In the genomic region with DNA sequence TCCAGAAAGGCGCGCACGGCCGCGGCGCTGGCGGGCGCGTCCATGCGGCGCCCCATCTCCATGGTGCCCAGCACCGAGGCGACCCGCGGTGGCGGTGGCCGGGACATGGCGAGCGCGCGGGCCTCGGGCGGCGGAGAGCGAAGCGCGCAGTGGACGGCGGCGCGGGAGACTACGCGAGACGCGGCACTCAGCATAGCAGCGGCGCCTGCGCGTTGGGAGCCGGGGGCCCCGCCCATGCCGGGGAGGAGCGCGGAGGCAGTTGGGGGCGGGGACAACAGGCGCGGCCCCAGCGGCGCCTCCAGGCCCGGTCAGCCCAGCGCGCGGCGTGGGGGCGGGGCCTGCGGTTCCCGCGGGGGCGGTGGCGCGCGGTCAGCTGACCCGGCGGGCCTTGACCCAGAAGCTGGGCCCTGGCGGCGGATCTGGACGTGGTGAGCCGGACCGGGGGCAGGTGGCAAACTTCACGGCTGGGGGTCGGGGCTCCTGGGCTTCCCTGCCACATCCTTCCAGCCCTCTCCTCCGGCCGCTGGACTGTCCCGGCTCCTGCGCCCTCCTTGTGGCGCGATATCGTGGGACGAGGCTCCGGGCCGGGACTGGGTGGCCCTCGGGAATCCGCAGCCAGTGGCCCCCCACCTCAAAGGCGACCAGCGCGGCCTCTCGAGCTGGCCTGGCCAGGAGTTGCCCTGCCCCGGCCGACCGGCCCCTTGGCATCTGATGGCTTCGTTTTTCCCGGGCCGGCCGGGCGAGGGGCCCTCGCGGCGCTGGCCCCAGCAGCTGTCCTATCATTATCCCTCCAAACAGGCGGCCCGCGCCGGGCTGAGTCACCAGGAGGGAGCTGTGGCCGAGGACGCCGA, we compare ENCODE assay signal across 8 cellular contexts.
DNase-seq lines count a peak whose midpoint lies in the region; ATAC-seq and TF ChIP-seq lines count a peak whose summit lies in the region.

Gene AKR7A2 (minus strand): TSS at position 214 of the 851 bp plus-strand sequence. CDS start 20 bp downstream, at position 194.
A gene with protein sequence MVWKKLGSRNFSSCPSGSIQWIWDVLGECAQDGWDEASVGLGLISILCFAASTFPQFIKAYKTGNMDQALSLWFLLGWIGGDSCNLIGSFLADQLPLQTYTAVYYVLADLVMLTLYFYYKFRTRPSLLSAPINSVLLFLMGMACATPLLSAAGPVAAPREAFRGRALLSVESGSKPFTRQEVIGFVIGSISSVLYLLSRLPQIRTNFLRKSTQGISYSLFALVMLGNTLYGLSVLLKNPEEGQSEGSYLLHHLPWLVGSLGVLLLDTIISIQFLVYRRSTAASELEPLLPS (plus strand): TSS at position 396 of the 851 bp plus-strand sequence. CDS start 5,352 bp downstream, outside the sequence.

- no peak for TF ChIP-seq CTCF in choroid plexus epithelial cell (conservative IDR thresholded peaks at IDR 0.05; ENCODE audit: low read depth, low read length)

- DNase-seq in AML-193 (lab: John Stamatoyannopoulos, UW), result peak; percentile 78 to 87
- DNase-seq in NCI-H446 treated with DMSO at 0.1 percent for 48 hours (lab: John Stamatoyannopoulos, UW), result peak; percentile 84
- DNase-seq in activated CD4-positive, alpha-beta T cell treated with anti-CD3 and anti-CD28 coated beads for 4 hours, result peak; percentile 86 to 87
- peak; percentile 92 for DNase-seq in choroid plexus epithelial cell (ENCODE audit: low read depth)
- peak; percentile 66 for DNase-seq in kidney glomerular epithelial cell (lab: John Stamatoyannopoulos, UW)
- DNase-seq in stimulated activated CD4-positive, alpha-beta T cell treated with anti-CD3 and anti-CD28 coated beads, Interleukin-15, amount 100 ng/mL, for 48 hours (ENCODE audit: low read depth in 2 of 2), result peak; percentile 78 to 88

- peak within 1 kb of the TSS; percentile 79 for H3K4me3 ChIP-seq in choroid plexus epithelial cell (ENCODE audit: low read depth, low read length)

- peak; percentile 38 for ATAC-seq in HG03378 (IDR thresholded peaks at IDR 0.05; ENCODE audit: unreplicated experiment)

- TF ChIP-seq POLR2A in GM19193 (IDR thresholded peaks at IDR 0.05; ENCODE audit: extremely low read depth, insufficient read depth, insufficient read length), result peak; percentile 79

Comparison
In these comparisons a context has a peak if more than half of its experiments do, and no peak if none do; other contexts are left out.
1. Peak in every context shown above with its lines: DNase-seq, ATAC-seq and H3K4me3 ChIP-seq.